ENCODE assay signal across 8 cellular contexts in genomic region chr18:48538531-48539405, GRCh38. TPM values are rescaled to one million over a fixed set of nuclear protein-coding genes. Genes with fewer than 3 reads are reported as not detected.
DNase-seq lines count a peak whose midpoint lies in the region; ATAC-seq and TF ChIP-seq lines count a peak whose summit lies in the region.

TSS of gene CTIF (plus strand) at chr18:48539031. CDS start at chr18:48619566, 80,535 bp downstream.

- 0 out of 2 replicates have a peak, but pooled peaks cover 1% of the 10 kb centered on the region for H3K36me3 ChIP-seq in IMR-90 (ENCODE audit: control insufficient read depth, insufficient read depth, low read length)
- H3K36me3 ChIP-seq in esophagus squamous epithelium, result no peaks in the 10 kb centered on the region
- H3K36me3 ChIP-seq in muscle layer of colon (ENCODE audit: insufficient read depth, low read length), result no peaks in the 10 kb centered on the region

- H4K91ac ChIP-seq in IMR-90 (ENCODE audit: insufficient read depth, low read depth, low read length), result peak within 1 kb of the TSS; percentile 90

- H3K23ac ChIP-seq in IMR-90 (ENCODE audit: low read depth, low read length), result peak within 1 kb of the TSS; percentile 88

- H3K56ac ChIP-seq in IMR-90 (ENCODE audit: extremely low read depth, insufficient read depth, low read length), result peak within 1 kb of the TSS; percentile 85

- H3K9me1 ChIP-seq in IMR-90 (ENCODE audit: insufficient read depth, low read length), result peaks cover 35% of the 10 kb centered on the region

- no peaks in the 10 kb centered on the region for H3K9me3 Mint-ChIP-seq in activated T-cell treated with anti-CD3 and anti-CD28 coated beads, Interleukin-2, amount 50 U/mL, for 72 hours
- H3K9me3 Mint-ChIP-seq in stimulated activated memory B cell treated with anti-CD40 and anti-IgM and Interleukin-4, amounts not matched to agents 10 μg/mL and 1 μg/mL and 100 μg/mL, for 72 hours, result no peaks in the 10 kb centered on the region

- peak within 1 kb of the TSS; percentile 62; the same call in 1 of the 3 replicates for H2BK15ac ChIP-seq in IMR-90 (ENCODE audit: low read depth, low read length)

- H3K27me3 Mint-ChIP-seq in activated T-cell treated with anti-CD3 and anti-CD28 coated beads, Interleukin-2, amount 50 U/mL, for 72 hours (ENCODE audit: low read depth), result peaks cover 31% of the 10 kb centered on the region
- H3K27me3 Mint-ChIP-seq in stimulated activated memory B cell treated with anti-CD40 and anti-IgM and Interleukin-4, amounts not matched to agents 10 μg/mL and 1 μg/mL and 100 μg/mL, for 72 hours, result no peaks in the 10 kb centered on the region

- H4K20me1 ChIP-seq in IMR-90 (ENCODE audit: insufficient read depth, low read length), result peaks cover 32% of the 10 kb centered on the region

- peak within 1 kb of the TSS; percentile 47 for H2BK20ac ChIP-seq in IMR-90 (ENCODE audit: low read depth, low read length)

- peak within 1 kb of the TSS; percentile 83 for H4K5ac ChIP-seq in IMR-90 (ENCODE audit: low read depth, low read length)

- WGBS in IMR-90 (ENCODE audit: extremely low coverage in 2 of 2, insufficient read length in 1 of 2), 2 experiments, result 0% methylated on average over 15 of the region's 54 CpGs; no CpG with 5 or more reads in 1 of the 2 experiments
- 4 to 8% methylated on average over 21 to 31 of the region's 54 CpGs for WGBS in esophagus squamous epithelium, 2 donors

- intact Hi-C loops in IMR-90 (cut with micrococcal nuclease) (loop anchor here (1.0 to 2.0 kb wide), 2 partner anchors 50 to 59 kb away; no protein-coding TSS in a partner anchor), esophagus squamous epithelium (cut with DNase I) (no loop called here)

- peak within 1 kb of the TSS; percentile 77 for H3K14ac ChIP-seq in IMR-90 (replicated peaks; ENCODE audit: low read depth, low read length)

- H3K79me1 ChIP-seq in IMR-90 (ENCODE audit: low read depth in 1 of 2, low read length in 2 of 2), result peaks cover 11 to 45% of the 10 kb centered on the region in 2 experiments

- TF ChIP-seq POLR2A in IMR-90 (IDR thresholded peaks at IDR 0.05; ENCODE audit: low read depth, low read length) (0 out of 2 replicates have a peak, but pooled peaks have one; percentile 15), esophagus squamous epithelium (IDR thresholded peaks at IDR 0.05) (peak in 2 of 4 donors; percentile 28 to 29)

- BruUV-seq in IMR-90 (replicated peaks; lab: Mats Ljungman, UMichigan), result no TSS peak

- H3K4ac ChIP-seq in IMR-90 (ENCODE audit: low read depth, low read length), result peak within 1 kb of the TSS; percentile 90

- peak within 1 kb of the TSS; percentile 80 for H3K18ac ChIP-seq in IMR-90 (ENCODE audit: low read depth, low read length)

- peak within 1 kb of the TSS; percentile 80 for H2AK9ac ChIP-seq in IMR-90 (replicated peaks; ENCODE audit: low read depth, low read length, poor library complexity)

- H2BK120ac ChIP-seq in IMR-90 (ENCODE audit: low read depth, low read length), result peak within 1 kb of the TSS; percentile 85

- H3K27ac ChIP-seq in IMR-90 (ENCODE audit: insufficient read depth, low read length), result peak within 1 kb of the TSS; percentile 99
- H3K27ac ChIP-seq in esophagus squamous epithelium, result peak within 1 kb of the TSS; percentile 88 to 96 (median 95)
- H3K27ac ChIP-seq in muscle layer of colon (ENCODE audit: low read depth, low read length), result peak within 1 kb of the TSS; percentile 96

- peak within 1 kb of the TSS; percentile 96 for H2AFZ ChIP-seq in IMR-90 (replicated peaks; ENCODE audit: low read length, poor library complexity)

- DNase-seq in DMS153 treated with DMSO at 0.1 percent for 48 hours (lab: John Stamatoyannopoulos, UW; ENCODE audit: unreplicated experiment), result peak; percentile 93
- DNase-seq in IMR-90, result peak; percentile 96
- DNase-seq in OCI-M2 (lab: John Stamatoyannopoulos, UW; ENCODE audit: unreplicated experiment), result peak; percentile 14
- peak; percentile 67 to 73 for DNase-seq in activated T-cell treated with anti-CD3 and anti-CD28 coated beads, Interleukin-2, amount 50 U/mL, for 72 hours
- DNase-seq in esophagus squamous epithelium (lab: John Stamatoyannopoulos, UW), result peak; percentile 69

- peaks cover 26% of the 10 kb centered on the region for H3K4me1 ChIP-seq in IMR-90 (ENCODE audit: control insufficient read depth, insufficient read depth, low read length)
- H3K4me1 ChIP-seq in esophagus squamous epithelium, result peaks cover 7 to 49% (median 7%) of the 10 kb centered on the region in 3 donors
- H3K4me1 ChIP-seq in muscle layer of colon (ENCODE audit: insufficient read depth, low read length), result peaks cover 30% of the 10 kb centered on the region

- peak within 1 kb of the TSS; percentile 96 for H3K4me3 ChIP-seq in IMR-90 (ENCODE audit: insufficient read depth, low read depth, low read length)
- peak within 1 kb of the TSS; percentile 68 to 87 (median 78) for H3K4me3 ChIP-seq in esophagus squamous epithelium
- H3K4me3 ChIP-seq in muscle layer of colon (ENCODE audit: low read depth in 1 of 2, low read length in 2 of 2), result peak within 1 kb of the TSS; percentile 89 to 90

- ATAC-seq in GM21576 (IDR thresholded peaks at IDR 0.05; ENCODE audit: unreplicated experiment) (peak; percentile 85), IMR-90 (ENCODE audit: low read depth) (peak; percentile 75)
- ATAC-seq in activated T-cell treated with anti-CD3 and anti-CD28 coated beads, Interleukin-2, amount 50 U/mL, for 72 hours (replicated peaks in 1 of 2), result peak; percentile 64 to 77
- peak; percentile 82 for ATAC-seq in stimulated activated memory B cell treated with anti-CD40 and anti-IgM and Interleukin-4, amounts not matched to agents 10 μg/mL and 1 μg/mL and 100 μg/mL, for 72 hours

- in situ Hi-C loops in IMR-90 (cut with MboI; ENCODE audit: low sequenced_read_pairs), result loop anchor here (25.0 kb wide), 1 partner anchor 399 kb away; no protein-coding TSS in a partner anchor

- CTCF ChIA-PET in IMR-90 (lab: Yijun Ruan, JAX), result interaction anchor here (0.9 kb wide), 1 partner anchor 16 kb away, joined by 4 read pairs; no protein-coding TSS in a partner anchor

- H3K9ac ChIP-seq in IMR-90 (ENCODE audit: low read depth, low read length), result peak within 1 kb of the TSS; percentile 74
- H3K9ac ChIP-seq in muscle layer of colon (ENCODE audit: low read length), result peak within 1 kb of the TSS; percentile 80

- POLR2A ChIA-PET in IMR-90 (lab: Charles Lee; ENCODE audit: unreplicated experiment), result no interaction called here

- peak within 1 kb of the TSS; percentile 87 for H2BK5ac ChIP-seq in IMR-90 (ENCODE audit: low read depth, low read length, poor library complexity, severe bottlenecking)

- H3K27ac Mint-ChIP-seq in activated T-cell treated with anti-CD3 and anti-CD28 coated beads, Interleukin-2, amount 50 U/mL, for 72 hours, result no peak within 1 kb of the TSS
- peak within 1 kb of the TSS; percentile 63 for H3K27ac Mint-ChIP-seq in stimulated activated memory B cell treated with anti-CD40 and anti-IgM and Interleukin-4, amounts not matched to agents 10 μg/mL and 1 μg/mL and 100 μg/mL, for 72 hours

- TF ChIP-seq CTCF in IMR-90 (conservative IDR thresholded peaks at IDR 0.05; ENCODE audit: low read depth, low read length) (no peak), esophagus squamous epithelium (IDR thresholded peaks at IDR 0.05) (no peak)

- H3K4me3 Mint-ChIP-seq in activated T-cell treated with anti-CD3 and anti-CD28 coated beads, Interleukin-2, amount 50 U/mL, for 72 hours, result peak within 1 kb of the TSS; percentile 88 to 89
- peak within 1 kb of the TSS; percentile 89 for H3K4me3 Mint-ChIP-seq in stimulated activated memory B cell treated with anti-CD40 and anti-IgM and Interleukin-4, amounts not matched to agents 10 μg/mL and 1 μg/mL and 100 μg/mL, for 72 hours

- H3K27me3 ChIP-seq in IMR-90 (ENCODE audit: control insufficient read depth, insufficient read depth, low read length) (no peaks in the 10 kb centered on the region), esophagus squamous epithelium (no peaks in the 10 kb centered on the region), muscle layer of colon (ENCODE audit: control insufficient read depth in 1 of 2, insufficient read depth in 2 of 2, low read length in 2 of 2) (no peaks in the 10 kb centered on the region)

- peak within 1 kb of the TSS; percentile 86 to 97 for H4K8ac ChIP-seq in IMR-90 (ENCODE audit: low read depth in 2 of 2, low read length in 2 of 2)

- dilution Hi-C loops in IMR-90 (cut with HindIII; ENCODE audit: low sequenced_read_pairs, unreplicated experiment), result no loop called here

- H3K4me1 Mint-ChIP-seq in activated T-cell treated with anti-CD3 and anti-CD28 coated beads, Interleukin-2, amount 50 U/mL, for 72 hours (ENCODE audit: low read depth), result peaks cover 20% of the 10 kb centered on the region
- peaks cover 17% of the 10 kb centered on the region for H3K4me1 Mint-ChIP-seq in stimulated activated memory B cell treated with anti-CD40 and anti-IgM and Interleukin-4, amounts not matched to agents 10 μg/mL and 1 μg/mL and 100 μg/mL, for 72 hours

- H3K36me3 Mint-ChIP-seq in activated T-cell treated with anti-CD3 and anti-CD28 coated beads, Interleukin-2, amount 50 U/mL, for 72 hours (ENCODE audit: insufficient read depth in 2 of 2), result no peaks in the 10 kb centered on the region
- no peaks in the 10 kb centered on the region for H3K36me3 Mint-ChIP-seq in stimulated activated memory B cell treated with anti-CD40 and anti-IgM and Interleukin-4, amounts not matched to agents 10 μg/mL and 1 μg/mL and 100 μg/mL, for 72 hours

- peak within 1 kb of the TSS; percentile 93 for H3K4me2 ChIP-seq in IMR-90 (ENCODE audit: low read depth, low read length)

- 0 out of 2 replicates have a peak, but pooled peaks have one; percentile 6 for TF ChIP-seq RAD21 in IMR-90 (IDR thresholded peaks at IDR 0.05; ENCODE audit: low read length)

- peak within 1 kb of the TSS; percentile 63 for H2AK5ac ChIP-seq in IMR-90 (ENCODE audit: low read depth, low read length)

- H3K9me3 ChIP-seq in IMR-90 (ENCODE audit: control insufficient read depth, insufficient read depth, low read length), result no peaks in the 10 kb centered on the region
- no peaks in the 10 kb centered on the region for H3K9me3 ChIP-seq in esophagus squamous epithelium
- H3K9me3 ChIP-seq in muscle layer of colon (ENCODE audit: low read length), result no peaks in the 10 kb centered on the region

TF ChIP-seq in IMR-90, 13 proteins besides CTCF, POLR2A, EP300 and RAD21 (continues in another document):
- TF ChIP-seq BHLHE40 (IDR thresholded peaks at IDR 0.05; ENCODE audit: low read depth, low read length), result peak; percentile 90

RNA-seq across cellular contexts. Expression of gene CTIF, which starts in this region (rescaled TPM):
- total RNA-seq in IMR-90 (2012; rRNA removed) (25.1 and 27.5 TPM in 2 replicates), esophagus squamous epithelium (10 to 100 TPM in 2 of 4 donors, 1 to 10 TPM in 2; 4.7 to 24.2 (median 10.2) TPM)
- polyA plus RNA-seq in IMR-90 (2012; rRNA removed), result 57.0 and 58.4 TPM in 2 replicates
- polyA plus RNA-seq in IMR-90 (2012; cell fraction: cytosol; rRNA removed), result 28.8 and 51.0 TPM in 2 replicates
- polyA plus RNA-seq in IMR-90 (2012; cell fraction: nucleus; rRNA removed; ENCODE audit: low replicate concordance), result 139 and 218 TPM in 2 replicates
- 1 to 10 TPM; 4.6 to 4.7 TPM for total RNA-seq in activated T-cell treated with anti-CD3 and anti-CD28 coated beads, Interleukin-2, amount 50 U/mL, for 72 hours

Comparison
In these comparisons a context has a peak if more than half of its experiments do, and no peak if none do; other contexts are left out.
1. Peak in every context shown above with its lines: DNase-seq, ATAC-seq, H3K4me3 ChIP-seq and H3K27ac ChIP-seq.
2. DNase-seq: peak in every context shown above with its lines; median percentile 96 in IMR-90; 93 in DMS153 treated with DMSO at 0.1 percent for 48 hours; 70 in activated T-cell treated with anti-CD3 and anti-CD28 coated beads, Interleukin-2, amount 50 U/mL, for 72 hours; 69 in esophagus squamous epithelium; 14 in OCI-M2.